Comparison of ENCODE assay signal across 7 cellular contexts in genomic region chr4:67445881-67446280, GRCh38.
DNase-seq lines count a peak whose midpoint lies in the region; ATAC-seq, FAIRE-seq and TF ChIP-seq lines count a peak whose summit lies in the region.
"Not testable (repeated sequence)": the region's sequence is repeated elsewhere in the genome, so short reads cannot be mapped to it uniquely, and the experiment has no call there.

No MANE protein-coding gene starts in this region.

- peak overlapping the region; percentile 52 for H3K4me3 Mint-ChIP-seq in WTC11

- not testable (repeated sequence) for H2AFZ ChIP-seq in K562 (ENCODE audit: low read depth, low read length)

- DNase-seq in ELF-1 (ENCODE audit: low read depth, low spot score) (peak; percentile 39), left kidney (ENCODE audit: low read depth, low spot score) (peak; percentile 14)
- DNase-seq in WTC11 (ENCODE audit: low spot score); astrocyte of the cerebellum (ENCODE audit: low read depth); K562 (ENCODE audit: extremely low read depth in 1 of 4, low spot score in 3 of 4); foreskin keratinocyte; retinal pigment epithelial cell (ENCODE audit: low read depth): not testable (repeated sequence)

- H3K9me1 ChIP-seq in K562 (ENCODE audit: control insufficient read depth, insufficient read depth, low read length): not testable (repeated sequence)

- ATAC-seq in WTC11 (peak; percentile 98), foreskin keratinocyte (peak; percentile 69)
- not testable (repeated sequence) for ATAC-seq in K562

- 97% methylated on average over 23 of the region's 25 CpGs for WGBS in K562 (ENCODE audit: insufficient coverage, low coverage, missing lambda C conversion rate)

- not testable (repeated sequence) for H3K4me1 Mint-ChIP-seq in WTC11

- H3K27me3 ChIP-seq in K562 (ENCODE audit: control insufficient read depth in 2 of 2, insufficient read depth in 2 of 2, low read length in 2 of 2); foreskin keratinocyte: not testable (repeated sequence)

- H3K4me1 ChIP-seq in K562 (replicated peaks in 1 of 2; ENCODE audit: control insufficient read depth in 2 of 2, insufficient read depth in 2 of 2, low read length in 2 of 2); foreskin keratinocyte: not testable (repeated sequence)

- H3K27ac Mint-ChIP-seq in WTC11: not testable (repeated sequence)

- not testable (repeated sequence) for H3K27me3 Mint-ChIP-seq in WTC11 (ENCODE audit: low read depth)

- not testable (repeated sequence) for BruUV-seq in K562 (replicated peaks; lab: Mats Ljungman, UMichigan)

- TF ChIP-seq RAD21 in K562 (CRISPR knock-in tag; conservative IDR thresholded peaks at IDR 0.05 in 1 of 2, IDR thresholded peaks at IDR 0.05 in 1 of 2): not testable (repeated sequence)

- peak overlapping the region; percentile 19 for H3K4me3 ChIP-seq in astrocyte of the cerebellum (ENCODE audit: low read depth, low read length)
- H3K4me3 ChIP-seq in K562: not testable (repeated sequence)
- H3K4me3 ChIP-seq in retinal pigment epithelial cell (ENCODE audit: low read length): peak overlapping the region; percentile 16

- not testable (repeated sequence) for FAIRE-seq in K562 (lab: Jason Lieb, UNC)

- not testable (repeated sequence) for H3K36me3 ChIP-seq in K562 (ENCODE audit: control insufficient read depth, insufficient read depth, low read length)

- H3K36me3 Mint-ChIP-seq in WTC11: not testable (repeated sequence)

- POLR2A ChIA-PET in WTC11 (lab: Charles Lee); K562 (lab: Yijun Ruan, JAX): not testable (repeated sequence)

- H3K9ac ChIP-seq in K562 (ENCODE audit: insufficient read depth in 1 of 2, low read depth in 2 of 2, low read length in 2 of 2): not testable (repeated sequence)

- H4K20me1 ChIP-seq in K562 (replicated peaks; ENCODE audit: control insufficient read depth, insufficient read depth, low read length): not testable (repeated sequence)

- peaks cover 11% of the 10 kb centered on the region for H3K9me3 Mint-ChIP-seq in WTC11

- not testable (repeated sequence) for H3K9me3 ChIP-seq in K562 (replicated peaks; ENCODE audit: control insufficient read depth, insufficient read depth, low read depth, low read length)

- TF ChIP-seq POLR2A in K562 (conservative IDR thresholded peaks at IDR 0.05): not testable (repeated sequence)

- TF ChIP-seq CTCF in WTC11 (IDR thresholded peaks at IDR 0.05); astrocyte of the cerebellum (IDR thresholded peaks at IDR 0.05; ENCODE audit: low read depth, low read length, missing control alignments); K562 (IDR thresholded peaks at IDR 0.05 in 2 of 3, conservative IDR thresholded peaks at IDR 0.05 in 1 of 3; ENCODE audit: insufficient read depth in 2 of 3, low read depth in 1 of 3, low read length in 3 of 3); foreskin keratinocyte (conservative IDR thresholded peaks at IDR 0.05); retinal pigment epithelial cell (conservative IDR thresholded peaks at IDR 0.05; ENCODE audit: low read depth, low read length): not testable (repeated sequence)

- in situ Hi-C loops in astrocyte of the cerebellum (cut with HindIII; ENCODE audit: low sequenced_read_pairs); K562 (cut with MboI): not testable (repeated sequence)

- not testable (repeated sequence) for H3K27ac ChIP-seq in K562 (ENCODE audit: extremely low read depth, low read depth, low read length); foreskin keratinocyte

- H3K79me2 ChIP-seq in K562 (ENCODE audit: control insufficient read depth, insufficient read depth, low read length): not testable (repeated sequence)

- intact Hi-C loops in K562 (cut with micrococcal nuclease): not testable (repeated sequence)

- TF ChIP-seq EP300 in K562 (IDR thresholded peaks at IDR 0.05; ENCODE audit: low read length): not testable (repeated sequence)

- CTCF ChIA-PET in WTC11 (lab: Charles Lee): interaction anchor here (0.5 kb wide), 1 partner anchor 27 kb away, joined by 3 read pairs; no protein-coding TSS in a partner anchor
- CTCF ChIA-PET in K562 (lab: Yijun Ruan, JAX; ENCODE audit: low intra/inter-chr PET ratio): not testable (repeated sequence)

- not testable (repeated sequence) for H3K4me2 ChIP-seq in K562 (ENCODE audit: insufficient read depth, low read length)

TF ChIP-seq in K562, 482 proteins besides CTCF, POLR2A, EP300 and RAD21:
- peak; percentile 68 for TF ChIP-seq ZBTB33 (CRISPR knock-in tag; IDR thresholded peaks at IDR 0.05)
